Comparison of ENCODE assay signal across 18 cellular contexts in genomic region chr5:159440235-159440634, GRCh38.
DNase-seq lines count a peak whose midpoint lies in the region; ATAC-seq and TF ChIP-seq lines count a peak whose summit lies in the region.
"Had no signal": no experiment of that assay in that cellular context is flagged by ENCODE, and none has a peak within 500 bp of the region (broad histone marks: within the 10 kb centered on the region; RNA-seq: fewer than 3 reads in every experiment).

No MANE protein-coding gene starts in this region.

- no peaks in the 10 kb centered on the region for H3K36me3 ChIP-seq in right atrium auricular region
- H3K36me3 ChIP-seq: SJSA1 had no signal

- no peaks in the 10 kb centered on the region for H3K36me3 Mint-ChIP-seq in stimulated activated memory B cell treated with anti-CD40 and anti-IgM and Interleukin-4, amounts not matched to agents 10 μg/mL and 1 μg/mL and 100 μg/mL, for 72 hours
- H3K36me3 Mint-ChIP-seq in activated naive CD4-positive, alpha-beta T cell treated with anti-CD3 and anti-CD28 coated beads, Interleukin-2, amount 50 U/mL, for 72 hours = no peaks in the 10 kb centered on the region
- H3K36me3 Mint-ChIP-seq: CD4-positive, alpha-beta memory T cell had no signal

- H3K4me1 Mint-ChIP-seq in stimulated activated memory B cell treated with anti-CD40 and anti-IgM and Interleukin-4, amounts not matched to agents 10 μg/mL and 1 μg/mL and 100 μg/mL, for 72 hours = peaks cover 19% of the 10 kb centered on the region

- H3K27ac ChIP-seq in right atrium auricular region = no peak overlapping the region
- H3K27ac ChIP-seq: SJSA1 had no signal

- no peak for TF ChIP-seq CTCF in right atrium auricular region (IDR thresholded peaks at IDR 0.05)

- no peaks in the 10 kb centered on the region for H3K9me3 ChIP-seq in right atrium auricular region
- H3K9me3 ChIP-seq: SJSA1 had no signal

- no peak overlapping the region for H3K4me3 Mint-ChIP-seq in stimulated activated memory B cell treated with anti-CD40 and anti-IgM and Interleukin-4, amounts not matched to agents 10 μg/mL and 1 μg/mL and 100 μg/mL, for 72 hours
- H3K4me3 Mint-ChIP-seq: activated T-cell treated with anti-CD3 and anti-CD28 coated beads, Interleukin-2, amount 50 U/mL, for 72 hours; CD4-positive, alpha-beta memory T cell had no signal

- peak; percentile 62 for ATAC-seq in GM18861 (IDR thresholded peaks at IDR 0.05; ENCODE audit: unreplicated experiment)
- ATAC-seq in GM21723 (IDR thresholded peaks at IDR 0.05; ENCODE audit: unreplicated experiment) = peak; percentile 86
- peak; percentile 42 for ATAC-seq in HG03521 (IDR thresholded peaks at IDR 0.05; ENCODE audit: unreplicated experiment)
- ATAC-seq in stimulated activated memory B cell treated with anti-CD40 and anti-IgM and Interleukin-4, amounts not matched to agents 10 μg/mL and 1 μg/mL and 100 μg/mL, for 72 hours = peak; percentile 81
- no peak for ATAC-seq in activated naive CD4-positive, alpha-beta T cell treated with anti-CD3 and anti-CD28 coated beads, Interleukin-2, amount 50 U/mL, for 72 hours
- ATAC-seq: activated T-cell treated with anti-CD3 and anti-CD28 coated beads, Interleukin-2, amount 50 U/mL, for 72 hours; sciatic nerve had no signal

- H3K9me3 Mint-ChIP-seq in stimulated activated memory B cell treated with anti-CD40 and anti-IgM and Interleukin-4, amounts not matched to agents 10 μg/mL and 1 μg/mL and 100 μg/mL, for 72 hours = no peaks in the 10 kb centered on the region
- H3K9me3 Mint-ChIP-seq in activated naive CD4-positive, alpha-beta T cell treated with anti-CD3 and anti-CD28 coated beads, Interleukin-2, amount 50 U/mL, for 72 hours = no peaks in the 10 kb centered on the region
- H3K9me3 Mint-ChIP-seq: activated T-cell treated with anti-CD3 and anti-CD28 coated beads, Interleukin-2, amount 50 U/mL, for 72 hours; CD4-positive, alpha-beta memory T cell had no signal

- no peaks in the 10 kb centered on the region for H3K27me3 ChIP-seq in right atrium auricular region
- H3K27me3 ChIP-seq: SJSA1 had no signal

- no peak overlapping the region for H3K27ac Mint-ChIP-seq in stimulated activated memory B cell treated with anti-CD40 and anti-IgM and Interleukin-4, amounts not matched to agents 10 μg/mL and 1 μg/mL and 100 μg/mL, for 72 hours
- H3K27ac Mint-ChIP-seq in activated naive CD4-positive, alpha-beta T cell treated with anti-CD3 and anti-CD28 coated beads, Interleukin-2, amount 50 U/mL, for 72 hours = no peak overlapping the region
- H3K27ac Mint-ChIP-seq: activated T-cell treated with anti-CD3 and anti-CD28 coated beads, Interleukin-2, amount 50 U/mL, for 72 hours had no signal

- H3K27me3 Mint-ChIP-seq in stimulated activated memory B cell treated with anti-CD40 and anti-IgM and Interleukin-4, amounts not matched to agents 10 μg/mL and 1 μg/mL and 100 μg/mL, for 72 hours = no peaks in the 10 kb centered on the region

- DNase-seq in right atrium auricular region (ENCODE audit: low spot score) = no peak
- no peak for DNase-seq in activated naive CD4-positive, alpha-beta T cell treated with anti-CD3 and anti-CD28 coated beads, Interleukin-2, amount 50 U/mL, for 72 hours (ENCODE audit: low spot score in 2 of 2)
- no peak for DNase-seq in globus pallidus (ENCODE audit: low spot score)
- no peak for DNase-seq in stimulated activated CD8-positive, alpha-beta memory T cell treated with anti-CD3 and anti-CD28 coated beads, Interleukin-4, amount 100 ng/mL, for 48 hours
- DNase-seq: activated CD4-positive, alpha-beta T cell treated with anti-CD3 and anti-CD28 coated beads, Interleukin-2, amount 50 U/mL, for 1 hour; activated T-cell treated with anti-CD3 and anti-CD28 coated beads, Interleukin-2, amount 50 U/mL, for 72 hours; CD4-positive, alpha-beta memory T cell; GOT3; islet precursor cell; NCI-H2171; stimulated activated CD4-positive, alpha-beta T cell treated with anti-CD3 and anti-CD28 coated beads, Interleukin-2, amount 100 ng/mL, for 48 hours; T1000 had no signal

- H3K4me1 ChIP-seq in right atrium auricular region = peaks cover 0 to 15% of the 10 kb centered on the region in 2 donors
- H3K4me1 ChIP-seq: SJSA1 had no signal

- no peak overlapping the region for H3K4me3 ChIP-seq in right atrium auricular region
- H3K4me3 ChIP-seq: SJSA1 had no signal

Comparison
In these comparisons a context has a peak if more than half of its experiments do, and no peak if none do; other contexts are left out.
1. ATAC-seq: peak in GM18861 (single experiment), GM21723 (single experiment), HG03521 (single experiment) and stimulated activated memory B cell treated with anti-CD40 and anti-IgM and Interleukin-4, amounts not matched to agents 10 μg/mL and 1 μg/mL and 100 μg/mL, for 72 hours (single experiment); none in activated naive CD4-positive, alpha-beta T cell treated with anti-CD3 and anti-CD28 coated beads, Interleukin-2, amount 50 U/mL, for 72 hours (0 of 2).